12 cellular contexts compared by ENCODE assay signal in the genomic region with DNA sequence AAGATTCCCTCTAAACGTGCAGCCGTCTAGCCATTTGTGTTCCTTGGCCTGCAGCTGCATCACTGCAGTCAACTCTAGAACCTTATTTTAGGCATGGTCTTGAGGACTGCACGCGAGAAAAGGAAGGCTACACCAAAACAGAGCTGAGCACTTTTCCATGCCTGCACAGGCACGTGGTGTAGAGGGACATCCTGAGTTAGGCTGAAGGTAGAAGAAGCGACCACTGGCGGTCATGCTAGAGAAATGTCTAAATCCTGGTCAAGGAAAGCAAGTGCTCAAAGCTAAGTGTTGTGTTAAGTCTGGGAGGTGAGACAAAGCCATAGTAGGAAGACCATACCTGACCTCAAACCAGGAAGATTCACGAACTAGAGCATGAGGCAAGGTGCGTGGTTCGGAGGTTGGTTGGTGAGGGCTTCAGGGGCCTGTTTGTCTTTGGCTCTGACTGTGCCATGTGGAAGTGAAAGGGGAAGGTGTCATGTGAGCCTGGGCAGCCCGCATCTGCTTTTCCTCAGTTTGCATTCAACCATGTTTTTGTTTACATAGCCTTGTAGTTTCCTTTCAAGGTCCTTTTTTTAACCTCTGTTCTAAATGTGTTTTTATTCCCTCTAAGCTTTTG.
DNase-seq lines count a peak whose midpoint lies in the region; ATAC-seq and TF ChIP-seq lines count a peak whose summit lies in the region.
"Had no signal": no experiment of that assay in that cellular context is flagged by ENCODE, and none has a peak within 500 bp of the region (broad histone marks: within the 10 kb centered on the region; RNA-seq: fewer than 3 reads in every experiment).

No MANE protein-coding gene starts in this region.

- ATAC-seq in HG02938 (IDR thresholded peaks at IDR 0.05; ENCODE audit: unreplicated experiment) = peak; percentile 68
- ATAC-seq in stimulated activated naive B cell treated with anti-CD40 and anti-IgM and Interleukin-4, amounts not matched to agents 10 μg/mL and 1 μg/mL and 100 μg/mL, for 72 hours (replicated peaks) = peak; percentile 96 to 97
- ATAC-seq in HG02970 (IDR thresholded peaks at IDR 0.05; ENCODE audit: low FRiP score, unreplicated experiment) = no peak
- no peak for ATAC-seq in CD4-positive, alpha-beta T cell (ENCODE audit: poor library complexity)

- H3K27ac Mint-ChIP-seq in stimulated activated naive B cell treated with anti-CD40 and anti-IgM and Interleukin-4, amounts not matched to agents 10 μg/mL and 1 μg/mL and 100 μg/mL, for 72 hours = peak overlapping the region; percentile 83
- no peak overlapping the region for H3K27ac Mint-ChIP-seq in CD4-positive, alpha-beta T cell
- H3K27ac Mint-ChIP-seq: activated T-helper 1 cell treated with anti-CD3 and anti-CD28 coated beads, Interleukin-12 subunit alpha, Interleukin-12 subunit beta, Interleukin-2, Interleukin-4 antibody, amounts not matched to agents 30 ng/mL and 10 ng/mL and 1 ng/mL, durations not matched to agents 14 hours and 24 hours and 36 hours; stimulated activated naive CD8-positive, alpha-beta T cell treated with anti-CD3 and anti-CD28 coated beads, Interleukin-15, Interleukin-2, amounts not matched to agents 100 ng/mL and 50 ng/mL, for 24 hours had no signal

- no peak for TF ChIP-seq CTCF in CD4-positive, alpha-beta T cell (IDR thresholded peaks at IDR 0.05)

- H3K4me3 Mint-ChIP-seq in stimulated activated naive B cell treated with anti-CD40 and anti-IgM and Interleukin-4, amounts not matched to agents 10 μg/mL and 1 μg/mL and 100 μg/mL, for 72 hours = no peak overlapping the region
- no peak overlapping the region for H3K4me3 Mint-ChIP-seq in CD4-positive, alpha-beta T cell
- H3K4me3 Mint-ChIP-seq: activated T-helper 1 cell treated with anti-CD3 and anti-CD28 coated beads, Interleukin-12 subunit alpha, Interleukin-12 subunit beta, Interleukin-2, Interleukin-4 antibody, amounts not matched to agents 30 ng/mL and 10 ng/mL and 1 ng/mL, durations not matched to agents 14 hours and 24 hours and 36 hours; stimulated activated naive CD8-positive, alpha-beta T cell treated with anti-CD3 and anti-CD28 coated beads, Interleukin-15, Interleukin-2, amounts not matched to agents 100 ng/mL and 50 ng/mL, for 24 hours had no signal

- H3K27me3 ChIP-seq in CD4-positive, alpha-beta T cell (ENCODE audit: control insufficient read depth, insufficient read depth, low read length) = no peaks in the 10 kb centered on the region

- no peaks in the 10 kb centered on the region for H3K27me3 Mint-ChIP-seq in stimulated activated naive B cell treated with anti-CD40 and anti-IgM and Interleukin-4, amounts not matched to agents 10 μg/mL and 1 μg/mL and 100 μg/mL, for 72 hours
- peaks cover 7% of the 10 kb centered on the region for H3K27me3 Mint-ChIP-seq in CD4-positive, alpha-beta T cell

- no peak overlapping the region for H3K27ac ChIP-seq in CD4-positive, alpha-beta T cell (ENCODE audit: low read depth, low read length)
- H3K27ac ChIP-seq: A549, SK-N-MC had no signal

- intact Hi-C loops in CD4-positive, alpha-beta T cell (cut with DNase I, micrococcal nuclease) = no loop called here

- POLR2A ChIA-PET in CD4-positive, alpha-beta T cell (lab: Charles Lee) = no interaction called here

- peak; percentile 8 for DNase-seq in NCI-H2107 treated with DMSO at 0.1 percent for 48 hours (lab: John Stamatoyannopoulos, UW; ENCODE audit: unreplicated experiment)
- DNase-seq in NCI-H2107 (lab: John Stamatoyannopoulos, UW) = no peak
- peak; percentile 24 for DNase-seq in RPMI8226
- DNase-seq in stimulated activated naive B cell treated with anti-CD40 and anti-IgM and Interleukin-4, amounts not matched to agents 10 μg/mL and 1 μg/mL and 100 μg/mL, for 72 hours = peak; percentile 26
- no peak for DNase-seq in CD4-positive, alpha-beta T cell
- DNase-seq in NK-92 (lab: John Stamatoyannopoulos, UW; ENCODE audit: unreplicated experiment) = no peak

- no peaks in the 10 kb centered on the region for H3K9me3 ChIP-seq in CD4-positive, alpha-beta T cell (ENCODE audit: control insufficient read depth, low read length)
- H3K9me3 ChIP-seq: A549 had no signal

- peaks cover 11 to 28% of the 10 kb centered on the region in 2 donors for H3K4me1 Mint-ChIP-seq in stimulated activated naive B cell treated with anti-CD40 and anti-IgM and Interleukin-4, amounts not matched to agents 10 μg/mL and 1 μg/mL and 100 μg/mL, for 72 hours
- H3K4me1 Mint-ChIP-seq in CD4-positive, alpha-beta T cell (ENCODE audit: low read depth) = no peaks in the 10 kb centered on the region

- H3K36me3 Mint-ChIP-seq in stimulated activated naive B cell treated with anti-CD40 and anti-IgM and Interleukin-4, amounts not matched to agents 10 μg/mL and 1 μg/mL and 100 μg/mL, for 72 hours = no peaks in the 10 kb centered on the region
- no peaks in the 10 kb centered on the region for H3K36me3 Mint-ChIP-seq in CD4-positive, alpha-beta T cell (ENCODE audit: low read depth)

- CTCF ChIA-PET in CD4-positive, alpha-beta T cell (lab: Charles Lee) = no interaction called here

- peaks cover 0 to 2% of the 10 kb centered on the region in 2 donors for H3K9me3 Mint-ChIP-seq in stimulated activated naive B cell treated with anti-CD40 and anti-IgM and Interleukin-4, amounts not matched to agents 10 μg/mL and 1 μg/mL and 100 μg/mL, for 72 hours
- no peaks in the 10 kb centered on the region for H3K9me3 Mint-ChIP-seq in CD4-positive, alpha-beta T cell
- H3K9me3 Mint-ChIP-seq: activated T-helper 1 cell treated with anti-CD3 and anti-CD28 coated beads, Interleukin-12 subunit alpha, Interleukin-12 subunit beta, Interleukin-2, Interleukin-4 antibody, amounts not matched to agents 30 ng/mL and 10 ng/mL and 1 ng/mL, durations not matched to agents 14 hours and 24 hours and 36 hours; stimulated activated naive CD8-positive, alpha-beta T cell treated with anti-CD3 and anti-CD28 coated beads, Interleukin-15, Interleukin-2, amounts not matched to agents 100 ng/mL and 50 ng/mL, for 24 hours had no signal

Comparison
In these comparisons a context has a peak if more than half of its experiments do, and no peak if none do; other contexts are left out.
1. DNase-seq: peak in NCI-H2107 treated with DMSO at 0.1 percent for 48 hours (single experiment), RPMI8226 (single experiment) and stimulated activated naive B cell treated with anti-CD40 and anti-IgM and Interleukin-4, amounts not matched to agents 10 μg/mL and 1 μg/mL and 100 μg/mL, for 72 hours (single experiment); none in NCI-H2107 (single experiment), CD4-positive, alpha-beta T cell (0 of 10) and NK-92 (single experiment).
2. ATAC-seq: peak in HG02938 (single experiment) and stimulated activated naive B cell treated with anti-CD40 and anti-IgM and Interleukin-4, amounts not matched to agents 10 μg/mL and 1 μg/mL and 100 μg/mL, for 72 hours (2 of 2); none in HG02970 (single experiment) and CD4-positive, alpha-beta T cell (single experiment).